ENCODE assay signal across 23 cellular contexts in genomic region chr5:149822310-149822709, GRCh38.
A peak's percentile ranks its signal among the peaks of the same experiment; 100 is the strongest.
DNase-seq lines count a peak whose midpoint lies in the region; ATAC-seq, FAIRE-seq and TF ChIP-seq lines count a peak whose summit lies in the region.
"Had no signal": no experiment of that assay in that cellular context is flagged by ENCODE, and none has a peak within 500 bp of the region (broad histone marks: within the 10 kb centered on the region; RNA-seq: fewer than 3 reads in every experiment).

No MANE protein-coding gene starts in this region.

- no peak overlapping the region for H3K27ac Mint-ChIP-seq in activated T-helper 17 cell treated with anti-CD3 and anti-CD28 coated beads, Interleukin-2, amount 50 U/mL, for 72 hours
- H3K27ac Mint-ChIP-seq: B cell had no signal

- H3K36me3 ChIP-seq in kidney (ENCODE audit: control insufficient read depth in 1 of 2, insufficient read depth in 2 of 2, low read length in 2 of 2) (no peaks in the 10 kb centered on the region), gastrocnemius medialis (peaks cover 0 to 7% of the 10 kb centered on the region in 2 donors)

- H3K9me3 ChIP-seq in kidney (ENCODE audit: control insufficient read depth in 1 of 2, low read length in 2 of 2) (no peaks in the 10 kb centered on the region), gastrocnemius medialis (no peaks in the 10 kb centered on the region)
- H3K9me3 ChIP-seq: Peyer's patch had no signal

- TF ChIP-seq CTCF in kidney (IDR thresholded peaks at IDR 0.05; ENCODE audit: borderline replicate concordance, extremely low read depth, insufficient read depth) (no peak), gastrocnemius medialis (IDR thresholded peaks at IDR 0.05 in 4 of 5, conservative IDR thresholded peaks at IDR 0.05 in 1 of 5) (no peak)

- ATAC-seq in Right ventricle myocardium inferior (no peak), Right ventricle myocardium superior (ENCODE audit: poor library complexity) (no peak), gastrocnemius medialis (no peak)
- ATAC-seq in activated T-helper 17 cell treated with anti-CD3 and anti-CD28 coated beads, Interleukin-2, amount 50 U/mL, for 72 hours (replicated peaks): peak; percentile 16

- no peaks in the 10 kb centered on the region for H3K27me3 Mint-ChIP-seq in activated T-helper 17 cell treated with anti-CD3 and anti-CD28 coated beads, Interleukin-2, amount 50 U/mL, for 72 hours
- H3K27me3 Mint-ChIP-seq: B cell had no signal

- no peaks in the 10 kb centered on the region for H3K4me1 Mint-ChIP-seq in activated T-helper 17 cell treated with anti-CD3 and anti-CD28 coated beads, Interleukin-2, amount 50 U/mL, for 72 hours

- H3K4me3 Mint-ChIP-seq in activated T-helper 17 cell treated with anti-CD3 and anti-CD28 coated beads, Interleukin-2, amount 50 U/mL, for 72 hours: no peak overlapping the region
- H3K4me3 Mint-ChIP-seq: B cell, CD14-positive monocyte had no signal

- no peak for TF ChIP-seq POLR2A in gastrocnemius medialis (IDR thresholded peaks at IDR 0.05)
- TF ChIP-seq POLR2A in erythroblast (IDR thresholded peaks at IDR 0.05; ENCODE audit: low read length): no peak

- H3K9me3 Mint-ChIP-seq in activated T-helper 17 cell treated with anti-CD3 and anti-CD28 coated beads, Interleukin-2, amount 50 U/mL, for 72 hours: no peaks in the 10 kb centered on the region
- H3K9me3 Mint-ChIP-seq: CD14-positive monocyte had no signal

- no peak for FAIRE-seq in kidney (lab: Jason Lieb, UNC)
- FAIRE-seq: A204.1, H54 had no signal

- DNase-seq in Right ventricle myocardium inferior (ENCODE audit: missing footprints): peak; percentile 37
- DNase-seq in Right ventricle myocardium superior: no peak
- DNase-seq in kidney: peak; percentile 20
- DNase-seq in gastrocnemius medialis: no peak
- no peak for DNase-seq in erythroblast (lab: John Stamatoyannopoulos, UW)
- DNase-seq in caudate nucleus (lab: John Stamatoyannopoulos, UW): no peak
- DNase-seq in NCI-H1694 (lab: John Stamatoyannopoulos, UW): no peak
- DNase-seq: EL, GF-D8, IMR-90, NCI-H1105, NCI-H1694 treated with DMSO at 0.1 percent for 48 hours, NCI-H2081 treated with DMSO at 0.1 percent for 48 hours, NCI-H2171 treated with DMSO at 0.1 percent for 48 hours, NCI-H446, NCI-H526, Peyer's patch had no signal

- in situ Hi-C loops in gastrocnemius medialis (cut with MboI; ENCODE audit: low sequenced_read_pairs in 4 of 4): loop anchor here (10.0 kb wide), 2 partner anchors 98 to 158 kb away; no protein-coding TSS in a partner anchor

- H3K27ac ChIP-seq in kidney (ENCODE audit: low read depth in 2 of 2, low read length in 2 of 2): no peak overlapping the region
- H3K27ac ChIP-seq in gastrocnemius medialis: peak overlapping the region; percentile 74 to 84 (median 79)
- no peak overlapping the region for H3K27ac ChIP-seq in caudate nucleus (ENCODE audit: low read depth, low read length)
- H3K27ac ChIP-seq: KMS-11 had no signal

- H3K4me3 ChIP-seq in kidney (ENCODE audit: low read length in 2 of 2) (no peak overlapping the region), gastrocnemius medialis (no peak overlapping the region)
- H3K4me3 ChIP-seq: Peyer's patch had no signal

- peaks cover 9 to 10% of the 10 kb centered on the region in 2 donors for H3K4me1 ChIP-seq in kidney (ENCODE audit: control insufficient read depth in 1 of 2, insufficient read depth in 1 of 2, low read depth in 1 of 2, low read length in 2 of 2)
- H3K4me1 ChIP-seq in gastrocnemius medialis: peaks cover 40 to 51% of the 10 kb centered on the region in 2 donors

- H3K9ac ChIP-seq in kidney (ENCODE audit: low read length in 2 of 2): no peak overlapping the region
- H3K9ac ChIP-seq: KMS-11 had no signal

- no peaks in the 10 kb centered on the region for H3K27me3 ChIP-seq in gastrocnemius medialis
- H3K27me3 ChIP-seq: Peyer's patch had no signal

- H3K36me3 Mint-ChIP-seq in activated T-helper 17 cell treated with anti-CD3 and anti-CD28 coated beads, Interleukin-2, amount 50 U/mL, for 72 hours (ENCODE audit: low read depth): peaks cover 4% of the 10 kb centered on the region

- intact Hi-C loops in Right ventricle myocardium inferior (cut with DNase I) (no loop called here), Right ventricle myocardium superior (cut with DNase I) (loop anchor here (10.0 kb wide), 1 partner anchor 88 kb away; the partner anchor contains the start of gene PPARGC1B), kidney (cut with DNase I) (no loop called here), gastrocnemius medialis (cut with DNase I; ENCODE audit: low total_unique reads) (no loop called here)

Comparison
In these comparisons a context has a peak if more than half of its experiments do, and no peak if none do; other contexts are left out.
1. DNase-seq: peak in Right ventricle myocardium inferior (single experiment) and kidney (single experiment); none in Right ventricle myocardium superior (single experiment), gastrocnemius medialis (0 of 2), erythroblast (0 of 2), caudate nucleus (0 of 61) and NCI-H1694 (single experiment).
2. H3K27ac ChIP-seq: peak in gastrocnemius medialis (4 of 4); none in kidney (0 of 2) and caudate nucleus (single experiment).